ENCODE assay signal across 28 cellular contexts in genomic region chr22:37374571-37374970, GRCh38. TPM values are rescaled to one million over a fixed set of nuclear protein-coding genes. Genes with fewer than 3 reads are reported as not detected.
"Had no signal": no experiment of that assay in that cellular context is flagged by ENCODE, and none has a peak within 500 bp of the region (broad histone marks: within the 10 kb centered on the region; RNA-seq: fewer than 3 reads in every experiment).

No MANE protein-coding gene starts in this region.

- H2AFZ ChIP-seq: parathyroid adenoma had no signal

- ATAC-seq: naive thymus-derived CD4-positive, alpha-beta T cell; natural killer cell; psoas muscle; right cardiac atrium; sciatic nerve; stimulated activated memory B cell treated with anti-CD40 and anti-IgM and Interleukin-4, amounts not matched to agents 10 μg/mL and 1 μg/mL and 100 μg/mL, for 72 hours; stimulated activated naive CD8-positive, alpha-beta T cell treated with anti-CD3 and anti-CD28 coated beads, Interleukin-15, amount 100 ng/mL, for 72 hours; stimulated activated naive CD8-positive, alpha-beta T cell treated with anti-CD3 and anti-CD28 coated beads, Interleukin-15, Interleukin-2, amounts not matched to agents 100 U/mL and 50 U/mL, for 24 hours; upper lobe of right lung had no signal

- H3K27ac ChIP-seq: ovary, parathyroid adenoma, psoas muscle, skin epidermis, spleen, suprapubic skin, testis, tibial artery, transverse colon, upper lobe of right lung, uterus had no signal

- H3K36me3 ChIP-seq: ovary, spleen, suprapubic skin, tibial artery, transverse colon, upper lobe of right lung, uterus had no signal

- H3K9me3 ChIP-seq: ovary, psoas muscle, spleen, suprapubic skin, testis, tibial artery, transverse colon, upper lobe of right lung, uterus had no signal

- H3K4me3 ChIP-seq: ovary, psoas muscle, skin epidermis, smooth muscle cell, spleen, suprapubic skin, testis, tibial artery, transverse colon, upper lobe of right lung, uterus had no signal

- H3K9ac ChIP-seq: parathyroid adenoma had no signal

- DNase-seq: naive thymus-derived CD4-positive, alpha-beta T cell; natural killer cell; occipital lobe; ovary; posterior cingulate gyrus; psoas muscle; right cardiac atrium; spleen; stimulated activated CD4-positive, alpha-beta T cell treated with anti-CD3 and anti-CD28 coated beads, Interleukin-12 subunit alpha, Interleukin-12 subunit beta, amount 100 ng/mL, for 4 hours; stimulated activated CD4-positive, alpha-beta T cell treated with anti-CD3 and anti-CD28 coated beads, Interleukin-1b, Interleukin-23, amount 100 ng/mL, for 48 hours; stimulated activated CD4-positive, alpha-beta T cell treated with anti-CD3 and anti-CD28 coated beads, Interleukin-4, amount 100 ng/mL, for 1 hour; stimulated activated CD4-positive, alpha-beta T cell treated with anti-CD3 and anti-CD28 coated beads, Interleukin-4, amount 100 ng/mL, for 4 hours; stimulated activated CD8-positive, alpha-beta memory T cell treated with anti-CD3 and anti-CD28 coated beads, Interleukin-4, amount 100 ng/mL, for 48 hours; stimulated activated naive CD4-positive, alpha-beta T cell; stimulated activated naive CD8-positive, alpha-beta T cell treated with anti-CD3 and anti-CD28 coated beads, Interleukin-15, amount 100 ng/mL, for 72 hours; stimulated activated naive CD8-positive, alpha-beta T cell treated with anti-CD3 and anti-CD28 coated beads, Interleukin-15, Interleukin-2, amounts not matched to agents 100 U/mL and 50 U/mL, for 24 hours; substantia nigra; testis; tibial artery; transverse colon; upper lobe of right lung; uterus had no signal

- H3K4me2 ChIP-seq: smooth muscle cell had no signal

- H3K27me3 ChIP-seq: ovary, testis had no signal

- H3K79me2 ChIP-seq: parathyroid adenoma had no signal

- H3K4me1 ChIP-seq: parathyroid adenoma, psoas muscle, suprapubic skin, testis, tibial artery, upper lobe of right lung, uterus had no signal

RNA-seq across cellular contexts. Expression of gene ELFN2, which starts 52.7 kb away (rescaled TPM):
- total RNA-seq: psoas muscle had no signal
- polyA plus RNA-seq: naive thymus-derived CD4-positive, alpha-beta T cell had no signal
